ENCODE assay signal across 8 cellular contexts in genomic region chr12:8709124-8709830, GRCh38. TPM values are rescaled to one million over a fixed set of nuclear protein-coding genes. Genes with fewer than 3 reads are reported as not detected.
A peak's percentile ranks its signal among the peaks of the same experiment; 100 is the strongest.
DNase-seq lines count a peak whose midpoint lies in the region; ATAC-seq and TF ChIP-seq lines count a peak whose summit lies in the region.
"Had no signal": no experiment of that assay in that cellular context is flagged by ENCODE, and none has a peak within 500 bp of the region (broad histone marks: within the 10 kb centered on the region; RNA-seq: fewer than 3 reads in every experiment).

No MANE protein-coding gene starts in this region.

- intact Hi-C loops in dorsolateral prefrontal cortex (cut with DNase I): no loop called here

- DNase-seq in M059J (ENCODE audit: low read depth) (peak; percentile 7), dorsolateral prefrontal cortex (no peak), mesenchymal stem cell (peak; percentile 38), upper lobe of left lung (peak; percentile 34 to 45)
- no peak for DNase-seq in stimulated activated CD4-positive, alpha-beta T cell treated with anti-CD3 and anti-CD28 coated beads, Interleukin-4, amount 100 ng/mL, for 1 hour
- DNase-seq: activated CD4-positive, CD25-positive, alpha-beta regulatory T cell treated with anti-CD3 and anti-CD28 coated beads, Interleukin-2, amount 50 U/mL, for 72 hours had no signal

- H3K4me1 ChIP-seq in mesenchymal stem cell (ENCODE audit: control insufficient read depth, insufficient read depth, low read depth, low read length) (peaks cover 6% of the 10 kb centered on the region), upper lobe of left lung (peaks cover 16 to 29% (median 24%) of the 10 kb centered on the region in 4 donors)

- no peak overlapping the region for H3K23ac ChIP-seq in mesenchymal stem cell (ENCODE audit: low read length in 2 of 2)

- H3K4me3 ChIP-seq in dorsolateral prefrontal cortex (peak overlapping the region in 43 of 59 donors; percentile 1 to 56 (median 27)), mesenchymal stem cell (ENCODE audit: insufficient read depth in 1 of 2, low read depth in 1 of 2, low read length in 2 of 2) (peak overlapping the region in 1 of 2 experiments; percentile 80), upper lobe of left lung (peak overlapping the region in 3 of 4 donors; percentile 19 to 42 (median 39))

- no peak overlapping the region for H3K4ac ChIP-seq in mesenchymal stem cell (ENCODE audit: low read depth in 1 of 2, low read length in 2 of 2)

- no peak overlapping the region for H3K18ac ChIP-seq in mesenchymal stem cell (ENCODE audit: low read depth in 1 of 2, low read length in 2 of 2)

- H3K36me3 ChIP-seq in mesenchymal stem cell (ENCODE audit: control insufficient read depth in 1 of 2, insufficient read depth in 2 of 2, low read depth in 1 of 2, low read length in 2 of 2): peaks cover 0 to 5% of the 10 kb centered on the region in 2 experiments
- H3K36me3 ChIP-seq in upper lobe of left lung: no peaks in the 10 kb centered on the region

- no peak overlapping the region for H2BK15ac ChIP-seq in mesenchymal stem cell (ENCODE audit: low read depth, poor library complexity, severe bottlenecking)

- 98% methylated on average over 4 of the region's 6 CpGs for WGBS in mesenchymal stem cell
- WGBS in upper lobe of left lung, 2 donors: 13 to 29% methylated on average over 6 of the region's 6 CpGs

- no peak overlapping the region for H4K8ac ChIP-seq in mesenchymal stem cell (ENCODE audit: low read length)

- no peak for TF ChIP-seq POLR2A in upper lobe of left lung (IDR thresholded peaks at IDR 0.05)

- H2BK5ac ChIP-seq in mesenchymal stem cell (ENCODE audit: low read depth, low read length, poor library complexity, severe bottlenecking): no peak overlapping the region

- no peak overlapping the region for H2AK5ac ChIP-seq in mesenchymal stem cell (ENCODE audit: low read length, severe bottlenecking)

- H3K27me3 ChIP-seq in dorsolateral prefrontal cortex: no peaks in the 10 kb centered on the region
- no peaks in the 10 kb centered on the region for H3K27me3 ChIP-seq in mesenchymal stem cell (ENCODE audit: control insufficient read depth in 1 of 2, insufficient read depth in 1 of 2, low read length in 2 of 2)
- H3K27me3 ChIP-seq in upper lobe of left lung: no peaks in the 10 kb centered on the region

- H2BK120ac ChIP-seq in mesenchymal stem cell (ENCODE audit: low read depth, low read length): no peak overlapping the region

- TF ChIP-seq EP300 in upper lobe of left lung (IDR thresholded peaks at IDR 0.05): no peak

- H4K91ac ChIP-seq in mesenchymal stem cell (ENCODE audit: low read length): no peak overlapping the region

- peak in 1 of 2 donors; percentile 76 for ATAC-seq in upper lobe of left lung (ENCODE audit: low FRiP score in 2 of 2)
- ATAC-seq in HG02973 (IDR thresholded peaks at IDR 0.05; ENCODE audit: unreplicated experiment): no peak
- no peak for ATAC-seq in GM18858 (IDR thresholded peaks at IDR 0.05; ENCODE audit: unreplicated experiment)

- no peak overlapping the region for H2AFZ ChIP-seq in mesenchymal stem cell (ENCODE audit: low read depth, low read length)

- TF ChIP-seq CTCF in dorsolateral prefrontal cortex (IDR thresholded peaks at IDR 0.05 in 54 of 56, conservative IDR thresholded peaks at IDR 0.05 in 2 of 56; ENCODE audit: low read depth in 1 of 56, partially characterized antibody in 56 of 56) (no peak), upper lobe of left lung (IDR thresholded peaks at IDR 0.05) (no peak)

- no peak overlapping the region for H2BK12ac ChIP-seq in mesenchymal stem cell (ENCODE audit: low read length in 2 of 2)

- H3K4me2 ChIP-seq in mesenchymal stem cell (ENCODE audit: low read length, poor library complexity, severe bottlenecking): no peak overlapping the region

- H3K14ac ChIP-seq in mesenchymal stem cell (ENCODE audit: low read length in 2 of 2): peak overlapping the region in 1 of 2 experiments; percentile 9

- H3K9me3 ChIP-seq in mesenchymal stem cell (ENCODE audit: control insufficient read depth, low read length): no peaks in the 10 kb centered on the region
- H3K9me3 ChIP-seq in upper lobe of left lung: no peaks in the 10 kb centered on the region

- H3K9ac ChIP-seq in mesenchymal stem cell (ENCODE audit: low read length): peak overlapping the region; percentile 79

- H3K27ac ChIP-seq in dorsolateral prefrontal cortex: peak overlapping the region in 37 of 59 donors; percentile 4 to 81 (median 38)
- no peak overlapping the region for H3K27ac ChIP-seq in mesenchymal stem cell (ENCODE audit: low read length, poor library complexity, severe bottlenecking)
- H3K27ac ChIP-seq in upper lobe of left lung: peak overlapping the region; percentile 48 to 76 (median 72)

- H3K79me1 ChIP-seq in mesenchymal stem cell (replicated peaks; ENCODE audit: low read length, poor library complexity, severe bottlenecking): peaks cover 18% of the 10 kb centered on the region

RNA-seq across cellular contexts. Expression of gene RIMKLB, which starts 11.5 kb away (rescaled TPM):
- total RNA-seq in M059J (2014; rRNA removed; shearing (Covaris generic)): 4.0 and 9.2 TPM in 2 replicates
- total RNA-seq in dorsolateral prefrontal cortex (10 to 100 TPM; 26.8 to 88.1 (median 51.3) TPM), upper lobe of left lung (100 to 1,000 TPM in 1 of 6 donors, 10 to 100 TPM in 5; 25.2 to 103 (median 40.1) TPM)
- polyA plus RNA-seq in mesenchymal stem cell (2013, experiment 1 of 2): 18.9 TPM
- 18.6 TPM for polyA plus RNA-seq in mesenchymal stem cell (2013, experiment 2 of 2)

RNA-seq across cellular contexts. Expression of gene MFAP5, which starts 46.7 kb away (rescaled TPM):
- not detected in 2 replicates for total RNA-seq in M059J (2014; rRNA removed; shearing (Covaris generic))
- total RNA-seq in dorsolateral prefrontal cortex (1 to 10 TPM in 33 of 120 experiments, under 1 TPM in 64, not detected in 23; 0.16 to 4.5 (median 0.75) TPM), upper lobe of left lung (100 to 1,000 TPM in 1 of 6 donors, 10 to 100 TPM in 1, 1 to 10 TPM in 4; 2.1 to 102 (median 8.5) TPM)
- polyA plus RNA-seq in mesenchymal stem cell (2013, experiment 1 of 2): 0.12 TPM
- polyA plus RNA-seq in mesenchymal stem cell (2013, experiment 2 of 2): not detected

Comparison
In these comparisons a context has a peak if more than half of its experiments do, and no peak if none do; other contexts are left out.
1. DNase-seq: peak in M059J (single experiment), mesenchymal stem cell (single experiment) and upper lobe of left lung (2 of 2); none in dorsolateral prefrontal cortex (0 of 10) and stimulated activated CD4-positive, alpha-beta T cell treated with anti-CD3 and anti-CD28 coated beads, Interleukin-4, amount 100 ng/mL, for 1 hour (single experiment).